In genomic region chr5:157860898-157861894, GRCh38 we compare ENCODE assay signal across 9 cellular contexts. TPM values are rescaled to one million over a fixed set of nuclear protein-coding genes. Genes with fewer than 3 reads are reported as not detected.
A peak's percentile ranks its signal among the peaks of the same experiment; 100 is the strongest.
DNase-seq lines count a peak whose midpoint lies in the region; ATAC-seq and TF ChIP-seq lines count a peak whose summit lies in the region.
"Had no signal": no experiment of that assay in that cellular context is flagged by ENCODE, and none has a peak within 500 bp of the region (broad histone marks: within the 10 kb centered on the region; RNA-seq: fewer than 3 reads in every experiment).

No MANE protein-coding gene starts in this region.

- H3K4me2 ChIP-seq in smooth muscle cell = no peak overlapping the region

- no peaks in the 10 kb centered on the region for H3K9me3 Mint-ChIP-seq in activated naive CD4-positive, alpha-beta T cell treated with anti-CD3 and anti-CD28 coated beads, Interleukin-2, amount 50 U/mL, for 72 hours

- H3K4me1 ChIP-seq in lower lobe of right lung (peaks cover 19% of the 10 kb centered on the region), heart left ventricle (peaks cover 0 to 25% (median 13%) of the 10 kb centered on the region in 12 donors), smooth muscle cell (ENCODE audit: low read depth) (peaks cover 9% of the 10 kb centered on the region)

- no peaks in the 10 kb centered on the region for H3F3A ChIP-seq in smooth muscle cell (ENCODE audit: low read depth)

- H3K36me3 Mint-ChIP-seq in activated naive CD4-positive, alpha-beta T cell treated with anti-CD3 and anti-CD28 coated beads, Interleukin-2, amount 50 U/mL, for 72 hours = peaks cover 0 to 7% of the 10 kb centered on the region in 2 donors

- peaks cover 31% of the 10 kb centered on the region for H3K79me2 ChIP-seq in smooth muscle cell (ENCODE audit: low read depth)

- H3K27me3 ChIP-seq in GM06990 (replicated peaks; ENCODE audit: control insufficient read depth, insufficient read depth, low read length) (peaks cover 2% of the 10 kb centered on the region; the same call in 1 of the 2 replicates), lower lobe of right lung (ENCODE audit: low read depth) (no peaks in the 10 kb centered on the region), heart left ventricle (no peaks in the 10 kb centered on the region), smooth muscle cell (ENCODE audit: low read depth) (no peaks in the 10 kb centered on the region)

- H3K36me3 ChIP-seq in GM06990 (ENCODE audit: control insufficient read depth, insufficient read depth, low read length) (no peaks in the 10 kb centered on the region), lower lobe of right lung (no peaks in the 10 kb centered on the region), heart left ventricle (no peaks in the 10 kb centered on the region), smooth muscle cell (ENCODE audit: low read depth) (no peaks in the 10 kb centered on the region)

- peak overlapping the region; percentile 55 to 57 for H3K27ac Mint-ChIP-seq in activated naive CD4-positive, alpha-beta T cell treated with anti-CD3 and anti-CD28 coated beads, Interleukin-2, amount 50 U/mL, for 72 hours

- intact Hi-C loops in lower lobe of right lung (cut with DNase I) = no loop called here
- intact Hi-C loops in heart left ventricle (cut with DNase I) = no loop called here
- intact Hi-C loops in posterior vena cava (cut with DNase I) = no loop called here

- peaks cover 24% of the 10 kb centered on the region for H4K20me1 ChIP-seq in smooth muscle cell (ENCODE audit: low read depth)

- H3K27ac ChIP-seq in lower lobe of right lung (no peak overlapping the region), heart left ventricle (no peak overlapping the region), smooth muscle cell (ENCODE audit: low read depth) (no peak overlapping the region)

- H2AFZ ChIP-seq in smooth muscle cell (ENCODE audit: low read depth) = no peak overlapping the region

- H3K4me3 ChIP-seq in GM06990 (replicated peaks; ENCODE audit: low read depth, low read length) = no peak overlapping the region
- H3K4me3 ChIP-seq in lower lobe of right lung = no peak overlapping the region
- H3K4me3 ChIP-seq in heart left ventricle = no peak overlapping the region
- no peak overlapping the region for H3K4me3 ChIP-seq in smooth muscle cell

- ATAC-seq in GM19397 (IDR thresholded peaks at IDR 0.05; ENCODE audit: unreplicated experiment) (peak; percentile 81), HG03135 (IDR thresholded peaks at IDR 0.05; ENCODE audit: unreplicated experiment) (peak; percentile 70), lower lobe of right lung (no peak), heart left ventricle (no peak)
- peak in 1 of 2 donors; percentile 54 for ATAC-seq in activated naive CD4-positive, alpha-beta T cell treated with anti-CD3 and anti-CD28 coated beads, Interleukin-2, amount 50 U/mL, for 72 hours

- TF ChIP-seq POLR2A in heart left ventricle (IDR thresholded peaks at IDR 0.05) = no peak

- TF ChIP-seq CTCF in GM06990 (IDR thresholded peaks at IDR 0.05; ENCODE audit: insufficient read depth, low read length, poor library complexity, severe bottlenecking) = no peak
- TF ChIP-seq CTCF in lower lobe of right lung (IDR thresholded peaks at IDR 0.05) = no peak
- TF ChIP-seq CTCF in heart left ventricle (IDR thresholded peaks at IDR 0.05) = no peak
- no peak for TF ChIP-seq CTCF in smooth muscle cell (IDR thresholded peaks at IDR 0.05; ENCODE audit: borderline replicate concordance, insufficient read depth, poor library complexity, severe bottlenecking)

- 79 to 88% (median 83%) methylated on average over 8 of the region's 8 CpGs for WGBS in heart left ventricle, 4 donors
- 74% methylated on average over 8 of the region's 8 CpGs for WGBS in smooth muscle cell (ENCODE audit: low lambda C conversion rate)

- DNase-seq in GM06990 (ENCODE audit: extremely low read depth, insufficient read length) (peak; percentile 80), lower lobe of right lung (no peak), heart left ventricle (no peak), smooth muscle cell (lab: John Stamatoyannopoulos, UW; ENCODE audit: unreplicated experiment) (no peak), posterior vena cava (ENCODE audit: low spot score) (no peak)
- peak in 1 of 2 donors; percentile 11 for DNase-seq in activated naive CD4-positive, alpha-beta T cell treated with anti-CD3 and anti-CD28 coated beads, Interleukin-2, amount 50 U/mL, for 72 hours (ENCODE audit: low spot score in 2 of 2)
- DNase-seq: SIG-M5 had no signal

- no peaks in the 10 kb centered on the region for H3K9me3 ChIP-seq in lower lobe of right lung
- no peaks in the 10 kb centered on the region for H3K9me3 ChIP-seq in heart left ventricle
- no peaks in the 10 kb centered on the region for H3K9me3 ChIP-seq in smooth muscle cell (replicated peaks; ENCODE audit: low read depth)

- H3K9ac ChIP-seq in smooth muscle cell (ENCODE audit: low read depth) = no peak overlapping the region

RNA-seq across cellular contexts. Expression of gene CLINT1, which starts 2.3 kb away (rescaled TPM):
- total RNA-seq in activated naive CD4-positive, alpha-beta T cell treated with anti-CD3 and anti-CD28 coated beads, Interleukin-2, amount 50 U/mL, for 72 hours = 10 to 100 TPM; 48.4 to 71.0 TPM
- total RNA-seq in lower lobe of right lung = 79.2 TPM
- total RNA-seq in heart left ventricle = 10 to 100 TPM; 40.1 to 84.8 (median 51.2) TPM
- 10 to 100 TPM; 13.0 to 41.9 TPM for polyA plus RNA-seq in heart left ventricle
- total RNA-seq in smooth muscle cell = 83.9 and 102 TPM in 2 replicates
- 61.4 and 63.5 TPM in 2 replicates for polyA plus RNA-seq in smooth muscle cell
- 10 to 100 TPM; 44.0 to 59.4 TPM for total RNA-seq in posterior vena cava

Comparison
In these comparisons a context has a peak if more than half of its experiments do, and no peak if none do; other contexts are left out.
1. ATAC-seq: peak in GM19397 (single experiment) and HG03135 (single experiment); none in lower lobe of right lung (0 of 2) and heart left ventricle (0 of 4).